Comparison of ENCODE assay signal across 8 cellular contexts in genomic region chr2:110677530-110678456, GRCh38. TPM values are rescaled to one million over a fixed set of nuclear protein-coding genes. Genes with fewer than 3 reads are reported as not detected.
DNase-seq lines count a peak whose midpoint lies in the region; ATAC-seq and TF ChIP-seq lines count a peak whose summit lies in the region.

TSS of gene BUB1 (minus strand) at chr2:110678063. CDS start at chr2:110677995, 68 bp downstream.

- under 1% methylated on average over 58 of the region's 58 CpGs for WGBS in right cardiac atrium
- WGBS in aorta, 2 donors, result 0 to 1% methylated on average over 57 to 58 of the region's 58 CpGs

- intact Hi-C loops in T-helper 2 cell treated with Interferon-gamma antibody and Interleukin-4, amounts not matched to agents 100 ng/mL and 5 ng/mL, for 36 hours (cut with micrococcal nuclease), result loop anchor here (2.0 to 10.0 kb wide), 3 partner anchors 71 to 1377 kb away; partner anchors contain the start of gene TMEM87B
- intact Hi-C loops in ascending aorta (cut with DNase I), result loop anchor here (2.0 to 5.0 kb wide), 2 partner anchors 40 to 77 kb away; no protein-coding TSS in a partner anchor
- intact Hi-C loops in right cardiac atrium (cut with DNase I), result no loop called here
- intact Hi-C loops in aorta (cut with DNase I), result loop anchor here (2.0 to 5.0 kb wide), 3 partner anchors 39 to 80 kb away; no protein-coding TSS in a partner anchor

- H3K27me3 ChIP-seq in ascending aorta (no peaks in the 10 kb centered on the region), right cardiac atrium (ENCODE audit: control insufficient read depth, insufficient read depth) (no peaks in the 10 kb centered on the region), aorta (ENCODE audit: control insufficient read depth in 1 of 2, insufficient read depth in 2 of 2, low read length in 1 of 2) (no peaks in the 10 kb centered on the region)

- ATAC-seq in GM18499 (IDR thresholded peaks at IDR 0.05; ENCODE audit: insufficient read depth, unreplicated experiment) (peak; percentile 32), HG02943 (IDR thresholded peaks at IDR 0.05; ENCODE audit: low read depth, unreplicated experiment) (peak; percentile 76), right cardiac atrium (peak; percentile 100), aorta (ENCODE audit: low FRiP score) (peak; percentile 99)

- H3K36me3 ChIP-seq in ascending aorta (no peaks in the 10 kb centered on the region), aorta (ENCODE audit: control insufficient read depth in 1 of 2, insufficient read depth in 2 of 2, low read length in 1 of 2) (no peaks in the 10 kb centered on the region)

- DNase-seq in NCI-H187 treated with DMSO at 0.1 percent for 48 hours (lab: John Stamatoyannopoulos, UW) (peak; percentile 56), ascending aorta (ENCODE audit: low spot score in 2 of 2) (peak; percentile 88 to 98), right cardiac atrium (peak; percentile 97 to 99 (median 98)), putamen (ENCODE audit: low spot score) (peak; percentile 94), aorta (peak; percentile 99)

- H3K9me3 ChIP-seq in ascending aorta (no peaks in the 10 kb centered on the region), right cardiac atrium (ENCODE audit: control insufficient read depth, low read length) (no peaks in the 10 kb centered on the region), aorta (ENCODE audit: control insufficient read depth, low read length) (no peaks in the 10 kb centered on the region)

- H3K4me1 ChIP-seq in ascending aorta (peaks cover 0 to 6% of the 10 kb centered on the region in 2 donors), right cardiac atrium (ENCODE audit: control insufficient read depth, insufficient read depth, low read length) (peaks cover 4% of the 10 kb centered on the region), aorta (ENCODE audit: control insufficient read depth in 1 of 2, insufficient read depth in 2 of 2, low read length in 2 of 2) (no peaks in the 10 kb centered on the region)

- TF ChIP-seq CTCF in ascending aorta (IDR thresholded peaks at IDR 0.05), result no peak

- H3K27ac ChIP-seq in ascending aorta, result peak within 1 kb of the TSS; percentile 79 to 92
- peak within 1 kb of the TSS; percentile 65 for H3K27ac ChIP-seq in right cardiac atrium (ENCODE audit: low read length)
- peak within 1 kb of the TSS; percentile 54 to 79 for H3K27ac ChIP-seq in aorta (ENCODE audit: low read depth in 1 of 2, low read length in 2 of 2)

- H3K4me3 ChIP-seq in ascending aorta (peak within 1 kb of the TSS; percentile 63 to 83), right cardiac atrium (ENCODE audit: low read length) (peak within 1 kb of the TSS; percentile 66), aorta (ENCODE audit: low read length in 2 of 2) (peak within 1 kb of the TSS; percentile 75 to 83)

RNA-seq across cellular contexts. Expression of gene BUB1, which starts in this region (rescaled TPM):
- total RNA-seq in T-helper 2 cell treated with Interferon-gamma antibody and Interleukin-4, amounts not matched to agents 100 ng/mL and 5 ng/mL, for 36 hours, result 107 and 114 TPM in 2 replicates
- total RNA-seq in ascending aorta, result not detected
- 1 to 10 TPM in 2 of 4 donors, under 1 TPM in 2; 0.31 to 2.0 (median 0.99) TPM for total RNA-seq in right cardiac atrium
- polyA plus RNA-seq in right cardiac atrium, result 0.38 TPM
- 1 to 10 TPM in 1 of 2 donors, under 1 TPM in 1; 0.84 to 2.5 TPM for total RNA-seq in aorta
- under 1 TPM in 1 of 2 donors, not detected in 1; 0.38 TPM for polyA plus RNA-seq in aorta

Comparison
In these comparisons a context has a peak if more than half of its experiments do, and no peak if none do; other contexts are left out.
1. Peak in every context shown above with its lines: DNase-seq, ATAC-seq, H3K4me3 ChIP-seq and H3K27ac ChIP-seq.
2. RNA of gene BUB1 (total RNA-seq): 107 to 114 TPM in T-helper 2 cell treated with Interferon-gamma antibody and Interleukin-4, amounts not matched to agents 100 ng/mL and 5 ng/mL, for 36 hours; 0.84 to 2.5 TPM in aorta, 0.31 to 2.0 TPM in right cardiac atrium and not detected in ascending aorta (single experiment); every median in the first group is over 10 times any median in the second.
3. Peak in DNase-seq, H3K4me3 ChIP-seq and H3K27ac ChIP-seq in ascending aorta; RNA of the gene not detected or under 1 TPM.
4. ATAC-seq: peak in every context shown above with its lines; median percentile 100 in right cardiac atrium; 99 in aorta; 76 in HG02943; 32 in GM18499.
5. intact Hi-C loops: an anchor here in T-helper 2 cell treated with Interferon-gamma antibody and Interleukin-4, amounts not matched to agents 100 ng/mL and 5 ng/mL, for 36 hours (2.0 to 10.0 kb wide), ascending aorta (2.0 to 5.0 kb wide) and aorta (2.0 to 5.0 kb wide); none called in right cardiac atrium.